ENCODE assay signal across 1 cellular context in the genomic region with DNA sequence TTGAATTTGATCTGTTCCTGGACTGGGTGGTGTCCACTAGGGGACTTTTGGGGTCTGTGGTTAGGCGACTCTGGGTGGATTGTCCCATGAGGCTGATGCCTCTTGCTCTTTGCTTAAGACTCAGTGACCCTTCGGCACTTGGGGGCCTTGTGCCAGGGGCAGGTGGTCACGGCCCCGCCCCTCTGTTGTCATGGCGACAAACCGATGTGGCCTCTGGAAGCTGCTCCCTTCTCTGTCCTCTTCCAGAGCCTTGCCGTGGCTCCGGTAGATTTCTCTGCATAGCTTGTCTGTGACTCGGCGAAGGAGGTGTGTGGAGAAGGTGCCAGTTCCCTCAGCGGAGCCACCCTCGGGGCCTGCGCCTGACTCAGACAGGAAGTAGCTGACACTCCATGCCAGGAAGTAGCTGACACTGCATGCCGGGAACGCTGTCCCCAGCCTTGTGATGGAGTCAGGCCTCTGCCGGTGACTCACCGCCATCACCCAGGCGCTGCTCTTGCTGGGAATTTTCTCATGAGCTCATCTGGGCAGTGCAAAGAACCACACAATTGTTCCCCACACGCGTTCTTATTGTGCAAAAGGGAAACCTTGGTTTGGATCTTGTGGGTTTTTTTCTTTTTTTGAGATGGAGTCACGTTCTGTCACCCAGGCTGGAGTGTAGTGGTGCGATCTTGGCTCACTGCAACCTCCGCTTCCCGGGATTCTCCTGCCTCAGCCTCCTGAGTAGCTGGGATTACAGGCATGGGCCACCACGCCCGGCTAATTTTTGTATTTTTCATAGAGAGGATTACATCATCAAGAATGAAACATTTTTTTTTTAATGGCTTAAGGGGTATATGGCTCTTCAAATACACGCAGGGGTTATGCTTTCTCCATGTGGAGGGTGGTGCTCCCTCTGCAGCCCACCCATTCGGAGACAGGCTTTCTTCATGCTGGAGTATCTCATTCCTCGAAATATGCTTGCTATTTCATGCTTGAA.
TF ChIP-seq lines count a peak whose summit lies in the region.

No MANE protein-coding gene starts in this region.

TF ChIP-seq in GM23338, 12 proteins besides CTCF, POLR2A, EP300 and RAD21 (continued from another document):
- TF ChIP-seq, protein P1, sequence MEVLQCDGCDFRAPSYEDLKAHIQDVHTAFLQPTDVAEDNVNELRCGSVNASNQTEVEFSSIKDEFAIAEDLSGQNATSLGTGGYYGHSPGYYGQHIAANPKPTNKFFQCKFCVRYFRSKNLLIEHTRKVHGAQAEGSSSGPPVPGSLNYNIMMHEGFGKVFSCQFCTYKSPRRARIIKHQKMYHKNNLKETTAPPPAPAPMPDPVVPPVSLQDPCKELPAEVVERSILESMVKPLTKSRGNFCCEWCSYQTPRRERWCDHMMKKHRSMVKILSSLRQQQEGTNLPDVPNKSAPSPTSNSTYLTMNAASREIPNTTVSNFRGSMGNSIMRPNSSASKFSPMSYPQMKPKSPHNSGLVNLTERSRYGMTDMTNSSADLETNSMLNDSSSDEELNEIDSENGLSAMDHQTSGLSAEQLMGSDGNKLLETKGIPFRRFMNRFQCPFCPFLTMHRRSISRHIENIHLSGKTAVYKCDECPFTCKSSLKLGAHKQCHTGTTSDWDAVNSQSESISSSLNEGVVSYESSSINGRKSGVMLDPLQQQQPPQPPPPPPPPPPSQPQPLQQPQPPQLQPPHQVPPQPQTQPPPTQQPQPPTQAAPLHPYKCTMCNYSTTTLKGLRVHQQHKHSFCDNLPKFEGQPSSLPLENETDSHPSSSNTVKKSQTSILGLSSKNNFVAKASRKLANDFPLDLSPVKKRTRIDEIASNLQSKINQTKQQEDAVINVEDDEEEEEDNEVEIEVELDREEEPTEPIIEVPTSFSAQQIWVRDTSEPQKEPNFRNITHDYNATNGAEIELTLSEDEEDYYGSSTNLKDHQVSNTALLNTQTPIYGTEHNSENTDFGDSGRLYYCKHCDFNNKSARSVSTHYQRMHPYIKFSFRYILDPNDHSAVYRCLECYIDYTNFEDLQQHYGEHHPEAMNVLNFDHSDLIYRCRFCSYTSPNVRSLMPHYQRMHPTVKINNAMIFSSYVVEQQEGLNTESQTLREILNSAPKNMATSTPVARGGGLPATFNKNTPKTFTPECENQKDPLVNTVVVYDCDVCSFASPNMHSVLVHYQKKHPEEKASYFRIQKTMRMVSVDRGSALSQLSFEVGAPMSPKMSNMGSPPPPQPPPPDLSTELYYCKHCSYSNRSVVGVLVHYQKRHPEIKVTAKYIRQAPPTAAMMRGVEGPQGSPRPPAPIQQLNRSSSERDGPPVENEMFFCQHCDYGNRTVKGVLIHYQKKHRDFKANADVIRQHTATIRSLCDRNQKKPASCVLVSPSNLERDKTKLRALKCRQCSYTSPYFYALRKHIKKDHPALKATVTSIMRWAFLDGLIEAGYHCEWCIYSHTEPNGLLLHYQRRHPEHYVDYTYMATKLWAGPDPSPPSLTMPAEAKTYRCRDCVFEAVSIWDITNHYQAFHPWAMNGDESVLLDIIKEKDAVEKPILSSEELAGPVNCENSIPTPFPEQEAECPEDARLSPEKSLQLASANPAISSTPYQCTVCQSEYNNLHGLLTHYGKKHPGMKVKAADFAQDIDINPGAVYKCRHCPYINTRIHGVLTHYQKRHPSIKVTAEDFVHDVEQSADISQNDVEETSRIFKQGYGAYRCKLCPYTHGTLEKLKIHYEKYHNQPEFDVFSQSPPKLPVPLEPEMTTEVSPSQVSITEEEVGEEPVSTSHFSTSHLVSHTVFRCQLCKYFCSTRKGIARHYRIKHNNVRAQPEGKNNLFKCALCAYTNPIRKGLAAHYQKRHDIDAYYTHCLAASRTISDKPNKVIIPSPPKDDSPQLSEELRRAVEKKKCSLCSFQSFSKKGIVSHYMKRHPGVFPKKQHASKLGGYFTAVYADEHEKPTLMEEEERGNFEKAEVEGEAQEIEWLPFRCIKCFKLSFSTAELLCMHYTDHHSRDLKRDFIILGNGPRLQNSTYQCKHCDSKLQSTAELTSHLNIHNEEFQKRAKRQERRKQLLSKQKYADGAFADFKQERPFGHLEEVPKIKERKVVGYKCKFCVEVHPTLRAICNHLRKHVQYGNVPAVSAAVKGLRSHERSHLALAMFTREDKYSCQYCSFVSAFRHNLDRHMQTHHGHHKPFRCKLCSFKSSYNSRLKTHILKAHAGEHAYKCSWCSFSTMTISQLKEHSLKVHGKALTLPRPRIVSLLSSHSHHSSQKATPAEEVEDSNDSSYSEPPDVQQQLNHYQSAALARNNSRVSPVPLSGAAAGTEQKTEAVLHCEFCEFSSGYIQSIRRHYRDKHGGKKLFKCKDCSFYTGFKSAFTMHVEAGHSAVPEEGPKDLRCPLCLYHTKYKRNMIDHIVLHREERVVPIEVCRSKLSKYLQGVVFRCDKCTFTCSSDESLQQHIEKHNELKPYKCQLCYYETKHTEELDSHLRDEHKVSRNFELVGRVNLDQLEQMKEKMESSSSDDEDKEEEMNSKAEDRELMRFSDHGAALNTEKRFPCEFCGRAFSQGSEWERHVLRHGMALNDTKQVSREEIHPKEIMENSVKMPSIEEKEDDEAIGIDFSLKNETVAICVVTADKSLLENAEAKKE (CRISPR knock-in tag; IDR thresholded peaks at IDR 0.05): no peak
- TF ChIP-seq, protein P2, sequence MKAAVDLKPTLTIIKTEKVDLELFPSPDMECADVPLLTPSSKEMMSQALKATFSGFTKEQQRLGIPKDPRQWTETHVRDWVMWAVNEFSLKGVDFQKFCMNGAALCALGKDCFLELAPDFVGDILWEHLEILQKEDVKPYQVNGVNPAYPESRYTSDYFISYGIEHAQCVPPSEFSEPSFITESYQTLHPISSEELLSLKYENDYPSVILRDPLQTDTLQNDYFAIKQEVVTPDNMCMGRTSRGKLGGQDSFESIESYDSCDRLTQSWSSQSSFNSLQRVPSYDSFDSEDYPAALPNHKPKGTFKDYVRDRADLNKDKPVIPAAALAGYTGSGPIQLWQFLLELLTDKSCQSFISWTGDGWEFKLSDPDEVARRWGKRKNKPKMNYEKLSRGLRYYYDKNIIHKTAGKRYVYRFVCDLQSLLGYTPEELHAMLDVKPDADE (IDR thresholded peaks at IDR 0.05): no peak
- no peak for TF ChIP-seq JUNB (IDR thresholded peaks at IDR 0.05; ENCODE audit: unreplicated experiment)
- TF ChIP-seq ZNF331 (CRISPR knock-in tag; IDR thresholded peaks at IDR 0.05; ENCODE audit: low read depth): no peak
- no peak for TF ChIP-seq EZH2phosphoT487 (IDR thresholded peaks at IDR 0.05; ENCODE audit: unreplicated experiment)
- TF ChIP-seq STAT1 (IDR thresholded peaks at IDR 0.05; ENCODE audit: unreplicated experiment): no peak
TF ChIP-seq in GM23338: peak in this region for 0.
